Comparison of ENCODE assay signal across 6 cellular contexts in genomic region chr16:31118223-31119155, GRCh38. TPM values are rescaled to one million over a fixed set of nuclear protein-coding genes. Genes with fewer than 3 reads are reported as not detected.
DNase-seq lines count a peak whose midpoint lies in the region; ATAC-seq lines count a peak whose summit lies in the region.

No MANE protein-coding gene starts in this region.

- H3K4ac ChIP-seq in mesenchymal stem cell (ENCODE audit: low read depth in 1 of 2, low read length in 2 of 2), result peak overlapping the region in 1 of 2 experiments; percentile 70

- no peaks in the 10 kb centered on the region for H3K9me3 Mint-ChIP-seq in activated T-helper 2 cell treated with anti-CD3 and anti-CD28 coated beads, Interferon-gamma antibody, Interleukin-2, Interleukin-4, amounts not matched to agents 10 μg/mL and 5 μg/mL and 100 μg/mL, durations not matched to agents 14 hours and 24 hours and 36 hours

- H2AFZ ChIP-seq in mesenchymal stem cell (ENCODE audit: low read depth, low read length), result no peak overlapping the region

- no peaks in the 10 kb centered on the region for H3K27me3 ChIP-seq in mesenchymal stem cell (ENCODE audit: control insufficient read depth in 1 of 2, insufficient read depth in 1 of 2, low read length in 2 of 2)

- intact Hi-C loops in activated T-helper 2 cell treated with anti-CD3 and anti-CD28 coated beads, Interferon-gamma antibody, Interleukin-2, Interleukin-4, amounts not matched to agents 10 μg/mL and 5 μg/mL and 100 μg/mL, durations not matched to agents 14 hours and 24 hours and 36 hours (cut with micrococcal nuclease), result loop anchor here (5.0 kb wide), 1 partner anchor 59 kb away; no protein-coding TSS in a partner anchor

- no peaks in the 10 kb centered on the region for H3K9me3 ChIP-seq in mesenchymal stem cell (ENCODE audit: control insufficient read depth, low read length)

- peak overlapping the region; percentile 92 for H3K27ac ChIP-seq in mesenchymal stem cell (ENCODE audit: low read length, poor library complexity, severe bottlenecking)

- H3K9ac ChIP-seq in mesenchymal stem cell (ENCODE audit: low read length), result peak overlapping the region; percentile 93

- peaks cover 18 to 37% of the 10 kb centered on the region in 2 experiments for H3K36me3 ChIP-seq in mesenchymal stem cell (ENCODE audit: control insufficient read depth in 1 of 2, insufficient read depth in 2 of 2, low read depth in 1 of 2, low read length in 2 of 2)

- H3K27ac Mint-ChIP-seq in activated T-helper 2 cell treated with anti-CD3 and anti-CD28 coated beads, Interferon-gamma antibody, Interleukin-2, Interleukin-4, amounts not matched to agents 10 μg/mL and 5 μg/mL and 100 μg/mL, durations not matched to agents 14 hours and 24 hours and 36 hours, result peak overlapping the region; percentile 75

- WGBS in mesenchymal stem cell, result 51% methylated on average over 6 of the region's 9 CpGs

- H4K91ac ChIP-seq in mesenchymal stem cell (ENCODE audit: low read length), result no peak overlapping the region

- H2AK5ac ChIP-seq in mesenchymal stem cell (ENCODE audit: low read length, severe bottlenecking), result no peak overlapping the region

- H2BK12ac ChIP-seq in mesenchymal stem cell (ENCODE audit: low read length in 2 of 2), result peak overlapping the region in 1 of 2 experiments; percentile 6

- peaks cover 41% of the 10 kb centered on the region for H3K36me3 Mint-ChIP-seq in activated T-helper 2 cell treated with anti-CD3 and anti-CD28 coated beads, Interferon-gamma antibody, Interleukin-2, Interleukin-4, amounts not matched to agents 10 μg/mL and 5 μg/mL and 100 μg/mL, durations not matched to agents 14 hours and 24 hours and 36 hours (ENCODE audit: low read depth)

- H3K79me1 ChIP-seq in mesenchymal stem cell (replicated peaks; ENCODE audit: low read length, poor library complexity, severe bottlenecking), result peaks cover 20% of the 10 kb centered on the region

- peaks cover 16% of the 10 kb centered on the region for H3K4me1 Mint-ChIP-seq in activated T-helper 2 cell treated with anti-CD3 and anti-CD28 coated beads, Interferon-gamma antibody, Interleukin-2, Interleukin-4, amounts not matched to agents 10 μg/mL and 5 μg/mL and 100 μg/mL, durations not matched to agents 14 hours and 24 hours and 36 hours (ENCODE audit: low read depth)

- no peak overlapping the region for H2BK5ac ChIP-seq in mesenchymal stem cell (ENCODE audit: low read depth, low read length, poor library complexity, severe bottlenecking)

- peaks cover 10% of the 10 kb centered on the region for H3K4me1 ChIP-seq in mesenchymal stem cell (ENCODE audit: control insufficient read depth, insufficient read depth, low read depth, low read length)

- H3K4me3 ChIP-seq in mesenchymal stem cell (ENCODE audit: insufficient read depth in 1 of 2, low read depth in 1 of 2, low read length in 2 of 2), result peak overlapping the region; percentile 58 to 84

- no peak for ATAC-seq in HG02588 (IDR thresholded peaks at IDR 0.05; ENCODE audit: unreplicated experiment)

- H3K27me3 Mint-ChIP-seq in activated T-helper 2 cell treated with anti-CD3 and anti-CD28 coated beads, Interferon-gamma antibody, Interleukin-2, Interleukin-4, amounts not matched to agents 10 μg/mL and 5 μg/mL and 100 μg/mL, durations not matched to agents 14 hours and 24 hours and 36 hours (ENCODE audit: low read depth), result no peaks in the 10 kb centered on the region

- peak overlapping the region in 1 of 2 experiments; percentile 18 for H3K18ac ChIP-seq in mesenchymal stem cell (ENCODE audit: low read depth in 1 of 2, low read length in 2 of 2)

- peak overlapping the region in 1 of 2 experiments; percentile 57 for H3K23ac ChIP-seq in mesenchymal stem cell (ENCODE audit: low read length in 2 of 2)

- H4K8ac ChIP-seq in mesenchymal stem cell (ENCODE audit: low read length), result no peak overlapping the region

- H2BK120ac ChIP-seq in mesenchymal stem cell (ENCODE audit: low read depth, low read length), result no peak overlapping the region

- H3K4me2 ChIP-seq in mesenchymal stem cell (ENCODE audit: low read length, poor library complexity, severe bottlenecking), result peak overlapping the region; percentile 72

- H3K4me3 Mint-ChIP-seq in activated T-helper 2 cell treated with anti-CD3 and anti-CD28 coated beads, Interferon-gamma antibody, Interleukin-2, Interleukin-4, amounts not matched to agents 10 μg/mL and 5 μg/mL and 100 μg/mL, durations not matched to agents 14 hours and 24 hours and 36 hours (ENCODE audit: low read depth), result peak overlapping the region; percentile 86

- DNase-seq in GF-D8 (lab: John Stamatoyannopoulos, UW) (peak; percentile 24), mesenchymal stem cell (peak; percentile 92), COLO668 (lab: John Stamatoyannopoulos, UW; ENCODE audit: unreplicated experiment) (no peak), NCI-H1694 (lab: John Stamatoyannopoulos, UW) (no peak)
- no peak for DNase-seq in activated T-helper 2 cell treated with anti-CD3 and anti-CD28 coated beads, Interferon-gamma antibody, Interleukin-2, Interleukin-4, amounts not matched to agents 10 μg/mL and 5 μg/mL and 100 μg/mL, durations not matched to agents 14 hours and 24 hours and 36 hours (ENCODE audit: low spot score)

- no peak overlapping the region for H2BK15ac ChIP-seq in mesenchymal stem cell (ENCODE audit: low read depth, poor library complexity, severe bottlenecking)

- no peak overlapping the region for H3K14ac ChIP-seq in mesenchymal stem cell (ENCODE audit: low read length in 2 of 2)

RNA-seq across cellular contexts. Expression of gene KAT8, which starts 1.0 kb away (rescaled TPM):
- total RNA-seq in activated T-helper 2 cell treated with anti-CD3 and anti-CD28 coated beads, Interferon-gamma antibody, Interleukin-2, Interleukin-4, amounts not matched to agents 10 μg/mL and 5 μg/mL and 100 μg/mL, durations not matched to agents 14 hours and 24 hours and 36 hours, result 60.5 and 61.2 TPM in 2 replicates
- 21.2 TPM for polyA plus RNA-seq in mesenchymal stem cell (2013, experiment 1 of 2)
- 20.3 TPM for polyA plus RNA-seq in mesenchymal stem cell (2013, experiment 2 of 2)

RNA-seq across cellular contexts. Expression of gene BCKDK, which starts 10.3 kb away (rescaled TPM):
- 47.5 and 50.0 TPM in 2 replicates for total RNA-seq in activated T-helper 2 cell treated with anti-CD3 and anti-CD28 coated beads, Interferon-gamma antibody, Interleukin-2, Interleukin-4, amounts not matched to agents 10 μg/mL and 5 μg/mL and 100 μg/mL, durations not matched to agents 14 hours and 24 hours and 36 hours
- polyA plus RNA-seq in mesenchymal stem cell (2013, experiment 1 of 2), result 43.8 TPM
- 43.8 TPM for polyA plus RNA-seq in mesenchymal stem cell (2013, experiment 2 of 2)

RNA-seq across cellular contexts. Expression of gene PRSS8, which starts 17.0 kb away (rescaled TPM):
- not detected in 2 replicates for total RNA-seq in activated T-helper 2 cell treated with anti-CD3 and anti-CD28 coated beads, Interferon-gamma antibody, Interleukin-2, Interleukin-4, amounts not matched to agents 10 μg/mL and 5 μg/mL and 100 μg/mL, durations not matched to agents 14 hours and 24 hours and 36 hours
- not detected for polyA plus RNA-seq in mesenchymal stem cell (2013, experiment 1 of 2)
- not detected for polyA plus RNA-seq in mesenchymal stem cell (2013, experiment 2 of 2)

RNA-seq across cellular contexts. Expression of gene VKORC1, which starts 23.9 kb away (rescaled TPM):
- 54.5 and 60.0 TPM in 2 replicates for total RNA-seq in activated T-helper 2 cell treated with anti-CD3 and anti-CD28 coated beads, Interferon-gamma antibody, Interleukin-2, Interleukin-4, amounts not matched to agents 10 μg/mL and 5 μg/mL and 100 μg/mL, durations not matched to agents 14 hours and 24 hours and 36 hours
- polyA plus RNA-seq in mesenchymal stem cell (2013, experiment 1 of 2), result 237 TPM
- 255 TPM for polyA plus RNA-seq in mesenchymal stem cell (2013, experiment 2 of 2)

RNA-seq across cellular contexts. Expression of gene PRSS53, which starts 29.7 kb away (rescaled TPM):
- total RNA-seq in activated T-helper 2 cell treated with anti-CD3 and anti-CD28 coated beads, Interferon-gamma antibody, Interleukin-2, Interleukin-4, amounts not matched to agents 10 μg/mL and 5 μg/mL and 100 μg/mL, durations not matched to agents 14 hours and 24 hours and 36 hours, result 4.8 and 5.1 TPM in 2 replicates
- polyA plus RNA-seq in mesenchymal stem cell (2013, experiment 1 of 2), result 2.1 TPM
- 2.1 TPM for polyA plus RNA-seq in mesenchymal stem cell (2013, experiment 2 of 2)

Comparison
In these comparisons a context has a peak if more than half of its experiments do, and no peak if none do; other contexts are left out.
1. DNase-seq: peak in GF-D8 (single experiment) and mesenchymal stem cell (single experiment); none in activated T-helper 2 cell treated with anti-CD3 and anti-CD28 coated beads, Interferon-gamma antibody, Interleukin-2, Interleukin-4, amounts not matched to agents 10 μg/mL and 5 μg/mL and 100 μg/mL, durations not matched to agents 14 hours and 24 hours and 36 hours (single experiment), COLO668 (single experiment) and NCI-H1694 (single experiment).